In the genomic region with DNA sequence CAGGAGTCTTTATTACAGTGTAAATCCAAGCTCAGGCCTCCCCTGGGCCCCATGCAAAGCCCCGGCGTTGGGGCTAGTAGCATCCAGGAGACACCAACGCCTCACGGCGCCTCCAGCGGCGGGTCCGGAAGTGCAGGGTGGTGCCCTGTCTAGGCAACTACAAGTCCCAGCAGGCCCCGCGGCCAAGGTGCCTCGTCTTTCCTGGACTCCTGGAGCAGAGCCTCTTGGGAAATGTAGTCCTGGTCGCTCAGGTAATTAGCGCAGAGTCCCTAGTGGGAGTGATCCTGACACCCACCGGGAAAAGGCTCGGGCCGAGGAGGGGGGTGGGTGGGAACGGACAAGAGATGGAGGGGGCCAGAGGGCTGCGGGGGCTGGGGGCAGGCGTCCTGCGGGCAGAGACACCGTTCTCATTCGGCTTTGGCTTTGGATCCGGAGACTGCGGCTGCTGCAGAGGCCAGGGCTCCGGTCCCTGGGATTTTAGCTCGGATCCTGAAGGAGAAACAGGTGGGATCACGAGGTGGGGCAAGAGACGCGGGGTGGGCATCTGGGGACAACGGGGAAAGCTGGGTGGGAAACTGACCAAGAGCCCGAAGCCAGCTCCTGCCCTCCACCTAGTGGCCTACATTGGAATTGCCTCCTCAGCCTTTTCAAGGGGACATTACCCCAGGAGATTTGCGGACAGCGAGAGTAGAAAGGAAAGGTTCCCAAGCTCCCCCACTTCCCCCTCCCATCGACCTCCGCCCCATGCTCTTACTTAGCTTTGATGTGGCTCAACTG, we compare ENCODE assay signal across 8 cellular contexts. TPM values are rescaled to one million over a fixed set of nuclear protein-coding genes. Genes with fewer than 3 reads are reported as not detected.
DNase-seq lines count a peak whose midpoint lies in the region; ATAC-seq and TF ChIP-seq lines count a peak whose summit lies in the region.

No MANE protein-coding gene starts in this region.

- TF ChIP-seq CTCF in OCI-LY7 (conservative IDR thresholded peaks at IDR 0.05; ENCODE audit: low read length), result peak; percentile 76

- H3K4me1 ChIP-seq in OCI-LY7 (ENCODE audit: insufficient read depth, low read length, poor library complexity, severe bottlenecking) (peaks cover 9% of the 10 kb centered on the region), muscle layer of colon (ENCODE audit: insufficient read depth, low read length) (peaks cover 3% of the 10 kb centered on the region)

- peaks cover 3% of the 10 kb centered on the region for H3K27me3 Mint-ChIP-seq in IgD-negative memory B cell

- DNase-seq in DMS153 treated with DMSO at 0.1 percent for 48 hours (lab: John Stamatoyannopoulos, UW; ENCODE audit: unreplicated experiment) (peak; percentile 75), OCI-LY7 (ENCODE audit: low spot score) (peak; percentile 99), activated T-cell treated with anti-CD3 and anti-CD28 coated beads for 48 hours (ENCODE audit: low read depth) (peak; percentile 97), erythroblast (lab: John Stamatoyannopoulos, UW) (peak; percentile 93 to 96)
- peak; percentile 91 to 97 for DNase-seq in stimulated activated CD8-positive, alpha-beta memory T cell treated with anti-CD3 and anti-CD28 coated beads, Interleukin-7, amount 100 ng/mL, for 1 hour (ENCODE audit: low read depth in 2 of 2)

- H3K36me3 Mint-ChIP-seq in IgD-negative memory B cell, result no peaks in the 10 kb centered on the region

- no peaks in the 10 kb centered on the region for H3K79me2 ChIP-seq in OCI-LY7 (ENCODE audit: insufficient read depth, low read depth, low read length)

- BruUV-seq in OCI-LY7 (replicated peaks; lab: Mats Ljungman, UMichigan), result no TSS peak

- peak overlapping the region; percentile 76 to 80 (median 78) for H3K27ac Mint-ChIP-seq in IgD-negative memory B cell

- peak overlapping the region; percentile 85 to 98 (median 94) for H3K4me3 Mint-ChIP-seq in IgD-negative memory B cell

- ATAC-seq in GM21529 (IDR thresholded peaks at IDR 0.05; ENCODE audit: unreplicated experiment), result peak; percentile 88

- H3K27me3 ChIP-seq in muscle layer of colon (ENCODE audit: control insufficient read depth in 1 of 2, insufficient read depth in 2 of 2, low read length in 2 of 2), result no peaks in the 10 kb centered on the region

- intact Hi-C loops in OCI-LY7 (cut with micrococcal nuclease; ENCODE audit: unreplicated experiment), result no loop called here

- POLR2A ChIA-PET in OCI-LY7 (lab: Charles Lee), result interaction anchor here (0.6 kb wide), 1 partner anchor 231 kb away, joined by 5 read pairs; no protein-coding TSS in a partner anchor

- peak overlapping the region; percentile 89 for H3K4me2 ChIP-seq in OCI-LY7 (ENCODE audit: low read length)

- no peak for TF ChIP-seq POLR2A in erythroblast (IDR thresholded peaks at IDR 0.05; ENCODE audit: low read length)

- peak overlapping the region; percentile 72 for H3K4me3 ChIP-seq in OCI-LY7 (ENCODE audit: low read depth, low read length, poor library complexity, severe bottlenecking)
- H3K4me3 ChIP-seq in muscle layer of colon (ENCODE audit: low read depth in 1 of 2, low read length in 2 of 2), result peak overlapping the region; percentile 66 to 73

- H3K9me3 ChIP-seq in OCI-LY7 (ENCODE audit: low read length) (no peaks in the 10 kb centered on the region), muscle layer of colon (ENCODE audit: low read length) (no peaks in the 10 kb centered on the region)

- CTCF ChIA-PET in OCI-LY7 (lab: Charles Lee; ENCODE audit: unreplicated experiment), result interaction anchor here (0.5 to 1.9 kb wide), 8 partner anchors 16 to 285 kb away, joined by 3 to 17 read pairs (median 3); no protein-coding TSS in a partner anchor

- H4K20me1 ChIP-seq in OCI-LY7 (ENCODE audit: insufficient read depth, low read length), result no peaks in the 10 kb centered on the region

- H3K9me3 Mint-ChIP-seq in IgD-negative memory B cell, result no peaks in the 10 kb centered on the region

- peak overlapping the region; percentile 92 for H2AFZ ChIP-seq in OCI-LY7 (ENCODE audit: low read length)

- no peaks in the 10 kb centered on the region for H3K9me2 ChIP-seq in OCI-LY7 (ENCODE audit: insufficient read depth, low read length)

- H3K4me1 Mint-ChIP-seq in IgD-negative memory B cell, result peaks cover 3 to 9% (median 9%) of the 10 kb centered on the region in 3 donors

- H3K9ac ChIP-seq in muscle layer of colon (ENCODE audit: low read length), result no peak overlapping the region

- no peak overlapping the region for H3K27ac ChIP-seq in OCI-LY7 (ENCODE audit: low read depth, low read length, poor library complexity, severe bottlenecking)
- peak overlapping the region; percentile 86 for H3K27ac ChIP-seq in muscle layer of colon (ENCODE audit: low read depth, low read length)

- H3K36me3 ChIP-seq in OCI-LY7 (ENCODE audit: insufficient read depth, low read length) (no peaks in the 10 kb centered on the region), muscle layer of colon (ENCODE audit: insufficient read depth, low read length) (no peaks in the 10 kb centered on the region)

RNA-seq across cellular contexts. Expression of gene RTN2, which starts 11.4 kb away (rescaled TPM):
- polyA plus RNA-seq in IgD-negative memory B cell, result 0.71 TPM
- 1.5 and 8.6 TPM in 2 replicates for total RNA-seq in OCI-LY7 (2014; rRNA removed; shearing (Covaris generic))
- 7.6 and 9.1 TPM in 2 replicates for total RNA-seq in OCI-LY7 (2022)

RNA-seq across cellular contexts. Expression of gene PPM1N, which starts 12.8 kb away (rescaled TPM):
- polyA plus RNA-seq in IgD-negative memory B cell, result 4.0 TPM
- total RNA-seq in OCI-LY7 (2014; rRNA removed; shearing (Covaris generic)), result 1.4 and 1.6 TPM in 2 replicates
- total RNA-seq in OCI-LY7 (2022), result 2.8 and 2.9 TPM in 2 replicates

RNA-seq across cellular contexts. Expression of gene FOSB, which starts 17.7 kb away (rescaled TPM):
- polyA plus RNA-seq in IgD-negative memory B cell, result 48.1 TPM
- total RNA-seq in OCI-LY7 (2014; rRNA removed; shearing (Covaris generic)), result 1.2 and 2.3 TPM in 2 replicates
- 2.1 and 2.4 TPM in 2 replicates for total RNA-seq in OCI-LY7 (2022)

RNA-seq across cellular contexts. Expression of gene VASP, which starts 21.8 kb away (rescaled TPM):
- polyA plus RNA-seq in IgD-negative memory B cell, result 111 TPM
- total RNA-seq in OCI-LY7 (2014; rRNA removed; shearing (Covaris generic)), result 37.4 and 62.8 TPM in 2 replicates
- 39.6 and 51.6 TPM in 2 replicates for total RNA-seq in OCI-LY7 (2022)
